Comparison of ENCODE assay signal across 18 cellular contexts in the genomic region with DNA sequence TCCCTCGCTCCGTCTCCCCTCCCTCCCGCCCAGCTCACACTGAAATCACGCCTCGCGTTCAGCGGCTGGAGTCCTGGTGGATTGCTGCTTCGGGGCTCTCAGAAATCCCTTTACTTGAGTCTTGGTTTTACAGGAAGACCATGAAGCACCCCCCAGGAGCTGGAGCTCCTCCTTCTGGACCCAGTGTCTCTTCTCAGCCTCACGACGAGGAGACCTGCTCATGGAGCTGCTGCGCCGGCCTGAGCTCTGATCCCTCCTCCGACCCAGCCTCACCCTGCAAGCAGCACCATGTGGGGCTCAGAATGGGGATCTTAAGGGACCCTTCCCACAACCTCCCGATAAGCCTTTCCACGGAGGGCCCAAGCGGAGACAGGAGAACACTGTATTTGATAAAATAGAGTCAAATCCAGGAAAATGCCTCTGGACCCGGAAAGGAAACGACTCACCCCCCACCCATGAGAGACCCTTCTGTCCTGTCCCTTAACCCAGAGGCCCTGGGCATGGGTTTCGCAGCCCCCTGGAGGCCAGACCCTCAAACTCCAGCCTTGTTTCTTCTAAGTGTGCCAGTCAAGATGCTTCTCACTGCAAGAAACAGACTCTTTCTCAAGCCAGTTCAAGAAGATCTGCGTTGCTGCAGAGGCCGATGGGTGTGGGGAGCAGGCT. TPM values are rescaled to one million over a fixed set of nuclear protein-coding genes. Genes with fewer than 3 reads are reported as not detected.
A peak's percentile ranks its signal among the peaks of the same experiment; 100 is the strongest.
DNase-seq lines count a peak whose midpoint lies in the region; ATAC-seq and TF ChIP-seq lines count a peak whose summit lies in the region.
"Had no signal": no experiment of that assay in that cellular context is flagged by ENCODE, and none has a peak within 500 bp of the region (broad histone marks: within the 10 kb centered on the region; RNA-seq: fewer than 3 reads in every experiment).

No MANE protein-coding gene starts in this region.

- H3K9me3 Mint-ChIP-seq in endothelial cell (ENCODE audit: unreplicated experiment) = no peaks in the 10 kb centered on the region
- H3K9me3 Mint-ChIP-seq in progenitor cell of endocrine pancreas (ENCODE audit: low read depth) = no peaks in the 10 kb centered on the region
- H3K9me3 Mint-ChIP-seq: CD4-positive, alpha-beta T cell had no signal

- no peak overlapping the region for H2AFZ ChIP-seq in Loucy (ENCODE audit: low read length)
- H2AFZ ChIP-seq: PC-9 had no signal

- H3K4me3 Mint-ChIP-seq in endothelial cell (ENCODE audit: unreplicated experiment) = no peak overlapping the region
- no peak overlapping the region for H3K4me3 Mint-ChIP-seq in progenitor cell of endocrine pancreas (ENCODE audit: low read depth)
- H3K4me3 Mint-ChIP-seq: CD4-positive, alpha-beta T cell had no signal

- peaks cover 14% of the 10 kb centered on the region for H3K27me3 Mint-ChIP-seq in endothelial cell (ENCODE audit: unreplicated experiment)
- no peaks in the 10 kb centered on the region for H3K27me3 Mint-ChIP-seq in progenitor cell of endocrine pancreas
- H3K27me3 Mint-ChIP-seq: CD4-positive, alpha-beta T cell had no signal

- H3K9ac ChIP-seq in Loucy (ENCODE audit: low read depth, low read length, poor library complexity, severe bottlenecking) = no peak overlapping the region

- H3K4me1 ChIP-seq in Loucy (ENCODE audit: insufficient read depth, low read length, poor library complexity, severe bottlenecking) = peaks cover 26% of the 10 kb centered on the region

- peaks cover 16% of the 10 kb centered on the region for H3K36me3 Mint-ChIP-seq in endothelial cell (ENCODE audit: low read depth, unreplicated experiment)
- peaks cover 21% of the 10 kb centered on the region for H3K36me3 Mint-ChIP-seq in progenitor cell of endocrine pancreas (ENCODE audit: insufficient read depth)

- H3K4me1 Mint-ChIP-seq in endothelial cell (ENCODE audit: unreplicated experiment) (peaks cover 5% of the 10 kb centered on the region), progenitor cell of endocrine pancreas (ENCODE audit: low read depth) (peaks cover 2% of the 10 kb centered on the region)

- peak; percentile 50 for TF ChIP-seq CTCF in Loucy (conservative IDR thresholded peaks at IDR 0.05; ENCODE audit: low read length)
- TF ChIP-seq CTCF in endothelial cell (IDR thresholded peaks at IDR 0.05; ENCODE audit: unreplicated experiment) = no peak
- TF ChIP-seq CTCF in progenitor cell of endocrine pancreas (IDR thresholded peaks at IDR 0.05; ENCODE audit: unreplicated experiment) = peak; percentile 21

- ATAC-seq in HG03097 (IDR thresholded peaks at IDR 0.05; ENCODE audit: low FRiP score, unreplicated experiment) (no peak), HG03460 (IDR thresholded peaks at IDR 0.05; ENCODE audit: unreplicated experiment) (no peak)

- DNase-seq in ELF-1 (ENCODE audit: low read depth, low spot score) (peak; percentile 46), endothelial cell (ENCODE audit: low spot score) (no peak), progenitor cell of endocrine pancreas (ENCODE audit: low spot score, unreplicated experiment) (no peak)
- no peak for DNase-seq in activated naive CD4-positive, alpha-beta T cell treated with anti-CD3 and anti-CD28 coated beads, Interleukin-2, amount 50 U/mL, for 16 hours
- DNase-seq: ACHN; AML-193; CD4-positive, alpha-beta T cell; NCI-H1417; NCI-H1930; NCI-H2171; NCI-H446; NCI-H748 treated with DMSO at 0.1 percent for 48 hours; PC-9 had no signal

- H3K79me2 ChIP-seq in Loucy (ENCODE audit: insufficient read depth, low read length) = no peaks in the 10 kb centered on the region

- no peaks in the 10 kb centered on the region for H3K36me3 ChIP-seq in Loucy (ENCODE audit: insufficient read depth, low read length)

- no peaks in the 10 kb centered on the region for H4K20me1 ChIP-seq in Loucy (ENCODE audit: insufficient read depth, low read length, poor library complexity, severe bottlenecking)

- no peaks in the 10 kb centered on the region for H3K9me2 ChIP-seq in Loucy (replicated peaks; ENCODE audit: low read depth, low read length)

- H3K4me2 ChIP-seq in Loucy (ENCODE audit: low read depth, low read length, poor library complexity, severe bottlenecking) = no peak overlapping the region
- H3K4me2 ChIP-seq: PC-9 had no signal

- H3K27ac Mint-ChIP-seq in endothelial cell (ENCODE audit: unreplicated experiment) (peak overlapping the region; percentile 9), progenitor cell of endocrine pancreas (no peak overlapping the region)
- H3K27ac Mint-ChIP-seq: CD4-positive, alpha-beta T cell had no signal

- H3F3A ChIP-seq in Loucy (ENCODE audit: low read depth) = no peaks in the 10 kb centered on the region

- no peaks in the 10 kb centered on the region for H3K27me3 ChIP-seq in Loucy (ENCODE audit: insufficient read depth, low read length, poor library complexity, severe bottlenecking)
- H3K27me3 ChIP-seq: SJSA1 had no signal

- no peaks in the 10 kb centered on the region for H3K9me3 ChIP-seq in Loucy (ENCODE audit: insufficient read depth, low read depth, low read length)
- H3K9me3 ChIP-seq: SJSA1 had no signal

- H3K4me3 ChIP-seq in Loucy (ENCODE audit: low read length, poor library complexity, severe bottlenecking) = no peak overlapping the region
- H3K4me3 ChIP-seq: PC-9, SJSA1 had no signal

RNA-seq across cellular contexts. Expression of a gene that starts 26.0 kb away (rescaled TPM):
- total RNA-seq in endothelial cell (ENCODE audit: unreplicated experiment) = 20.7 TPM
- total RNA-seq in progenitor cell of endocrine pancreas = 50.8 and 57.0 TPM in 2 replicates
- total RNA-seq: LHCN-M2 had no signal
